17 cellular contexts compared by ENCODE assay signal in the genomic region with DNA sequence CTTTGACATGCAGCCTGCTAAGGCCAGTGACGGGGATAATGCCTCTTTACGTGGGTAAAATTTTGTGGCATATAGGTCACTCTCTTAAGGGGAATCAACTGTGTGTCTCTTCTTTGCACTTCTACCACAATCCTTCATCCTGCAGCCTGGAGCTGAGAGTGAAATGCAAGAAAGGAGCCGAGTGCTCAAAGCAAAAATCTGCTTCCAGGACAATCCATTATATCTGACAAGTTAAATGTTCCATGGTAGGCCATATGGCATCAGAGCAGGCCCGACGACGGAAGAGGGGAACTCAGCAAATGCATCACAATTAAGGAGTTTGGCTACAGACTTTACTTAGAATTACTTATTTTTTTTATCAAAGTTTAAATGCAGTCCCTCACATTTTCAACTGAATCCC.
DNase-seq lines count a peak whose midpoint lies in the region; ATAC-seq, FAIRE-seq and TF ChIP-seq lines count a peak whose summit lies in the region.
"Had no signal": no experiment of that assay in that cellular context is flagged by ENCODE, and none has a peak within 500 bp of the region (broad histone marks: within the 10 kb centered on the region; RNA-seq: fewer than 3 reads in every experiment).

No MANE protein-coding gene starts in this region.

- peak overlapping the region; percentile 98 for H3K27ac ChIP-seq in Karpas-422 (ENCODE audit: low read length)
- peak overlapping the region; percentile 100 for H3K27ac ChIP-seq in OCI-LY7 (ENCODE audit: low read depth, low read length, poor library complexity, severe bottlenecking)
- H3K27ac ChIP-seq in HepG2 (ENCODE audit: extremely low read length, insufficient read depth, low read length), result no peak overlapping the region
- H3K27ac ChIP-seq: PC-9 had no signal

- no peaks in the 10 kb centered on the region for H3K36me3 Mint-ChIP-seq in glutamatergic neuron (ENCODE audit: unreplicated experiment)
- H3K36me3 Mint-ChIP-seq in stimulated activated memory B cell treated with anti-CD40 and anti-IgM and Interleukin-4, amounts not matched to agents 10 μg/mL and 1 μg/mL and 100 μg/mL, for 72 hours, result no peaks in the 10 kb centered on the region
- H3K36me3 Mint-ChIP-seq: activated CD8-positive, alpha-beta memory T cell treated with anti-CD3 and anti-CD28 coated beads, Interleukin-2, amount 10 ng/mL, durations not matched to agents 7 days and 5 days; naive thymus-derived CD4-positive, alpha-beta T cell; type B pancreatic cell had no signal

- H4K20me1 ChIP-seq in Karpas-422 (ENCODE audit: insufficient read depth, low read depth, low read length) (no peaks in the 10 kb centered on the region), OCI-LY7 (ENCODE audit: insufficient read depth, low read length) (peaks cover 6% of the 10 kb centered on the region; the same call in 1 of the 2 replicates), HepG2 (ENCODE audit: insufficient read depth, low read length) (no peaks in the 10 kb centered on the region)

- intact Hi-C loops in OCI-LY7 (cut with micrococcal nuclease; ENCODE audit: unreplicated experiment), result loop anchor here (5.0 to 10.0 kb wide), 4 partner anchors 94 to 1158 kb away; no protein-coding TSS in a partner anchor
- intact Hi-C loops in HepG2 (cut with micrococcal nuclease; ENCODE audit: unreplicated experiment), result no loop called here

- DNase-seq in Karpas-422 (no peak), OCI-LY7 (ENCODE audit: low spot score) (no peak), glutamatergic neuron (no peak), GM10266 (ENCODE audit: extremely low spot score) (no peak), HepG2 (ENCODE audit: low spot score) (no peak)
- DNase-seq: activated CD4-positive, CD25-positive, alpha-beta regulatory T cell; activated CD8-positive, alpha-beta memory T cell treated with anti-CD3 and anti-CD28 coated beads, Interleukin-2, amount 10 ng/mL, durations not matched to agents 7 days and 5 days; activated naive CD4-positive, alpha-beta T cell treated with Interleukin-2 at 50 U/mL for 16 hours; naive thymus-derived CD4-positive, alpha-beta T cell; PC-9; stimulated activated CD4-positive, alpha-beta T cell treated with anti-CD3 and anti-CD28 coated beads, Interleukin-2, amount 100 ng/mL, for 24 hours; T-helper 1 cell had no signal

- TF ChIP-seq CTCF in OCI-LY7 (conservative IDR thresholded peaks at IDR 0.05; ENCODE audit: low read length) (no peak), glutamatergic neuron (IDR thresholded peaks at IDR 0.05; ENCODE audit: partially characterized antibody, unreplicated experiment) (no peak), GM10266 (IDR thresholded peaks at IDR 0.05; ENCODE audit: control insufficient read depth, insufficient read depth, low read depth, missing control alignments) (no peak), HepG2 (CRISPR knock-in tag; IDR thresholded peaks at IDR 0.05) (no peak)

- H3K9me3 Mint-ChIP-seq in glutamatergic neuron (ENCODE audit: unreplicated experiment), result peaks cover 2% of the 10 kb centered on the region
- no peaks in the 10 kb centered on the region for H3K9me3 Mint-ChIP-seq in stimulated activated memory B cell treated with anti-CD40 and anti-IgM and Interleukin-4, amounts not matched to agents 10 μg/mL and 1 μg/mL and 100 μg/mL, for 72 hours
- H3K9me3 Mint-ChIP-seq: type B pancreatic cell had no signal

- H3K27me3 ChIP-seq in Karpas-422 (ENCODE audit: low read length), result no peaks in the 10 kb centered on the region
- no peaks in the 10 kb centered on the region for H3K27me3 ChIP-seq in HepG2 (ENCODE audit: control insufficient read depth in 1 of 2, insufficient read depth in 2 of 2, low read length in 2 of 2)

- H3K4me3 ChIP-seq in Karpas-422 (ENCODE audit: low read length) (no peak overlapping the region), OCI-LY7 (ENCODE audit: low read depth, low read length, poor library complexity, severe bottlenecking) (peak overlapping the region; percentile 72), HepG2 (replicated peaks in 1 of 3; ENCODE audit: insufficient read depth in 1 of 3, low read depth in 2 of 3, low read length in 3 of 3) (no peak overlapping the region)
- H3K4me3 ChIP-seq: PC-9 had no signal

- no peak for FAIRE-seq in HepG2 (lab: Jason Lieb, UNC)
- FAIRE-seq: endometrium, keratinocyte had no signal

- in situ Hi-C loops in HepG2 (cut with HindIII; ENCODE audit: extremely low pct_ligation_motif_present, low pct_unique_long_range_greater_than_20kb), result loop anchor here (5.0 kb wide), 1 partner anchor 1161 kb away; no protein-coding TSS in a partner anchor

- TF ChIP-seq RAD21 in HepG2 (CRISPR knock-in tag; IDR thresholded peaks at IDR 0.05), result no peak

- CTCF ChIA-PET in OCI-LY7 (lab: Charles Lee; ENCODE audit: unreplicated experiment) (interaction anchor here (0.7 kb wide), 1 partner anchor 30 kb away, joined by 3 read pairs; no protein-coding TSS in a partner anchor), HepG2 (lab: Yijun Ruan, JAX; ENCODE audit: low intra/inter-chr PET ratio, low total read pairs) (interaction anchor here (3.4 kb wide), 1 partner anchor 1159 kb away, joined by 32 read pairs; no protein-coding TSS in a partner anchor)

- TF ChIP-seq POLR2A in HepG2 (IDR thresholded peaks at IDR 0.05; ENCODE audit: insufficient read depth in 1 of 2, low read depth in 2 of 2, low read length in 2 of 2), result no peak

- peaks cover 82% of the 10 kb centered on the region for H3K79me2 ChIP-seq in Karpas-422 (ENCODE audit: low read length)
- H3K79me2 ChIP-seq in OCI-LY7 (ENCODE audit: insufficient read depth, low read depth, low read length), result peaks cover 100% of the 10 kb centered on the region
- no peaks in the 10 kb centered on the region for H3K79me2 ChIP-seq in HepG2 (ENCODE audit: insufficient read depth, low read length)

- no peak for TF ChIP-seq EP300 in HepG2 (IDR thresholded peaks at IDR 0.05; ENCODE audit: low read depth in 2 of 2, low read length in 2 of 2)
- no peak for TF ChIP-seq EP300 in HepG2 (CRISPR knock-in tag; IDR thresholded peaks at IDR 0.05; ENCODE audit: borderline replicate concordance)

- H3K9me3 ChIP-seq in Karpas-422 (ENCODE audit: low read length) (no peaks in the 10 kb centered on the region), OCI-LY7 (ENCODE audit: low read length) (no peaks in the 10 kb centered on the region), HepG2 (ENCODE audit: low read length) (no peaks in the 10 kb centered on the region)

- H3K4me1 ChIP-seq in Karpas-422 (ENCODE audit: low read length) (peaks cover 96% of the 10 kb centered on the region), OCI-LY7 (ENCODE audit: insufficient read depth, low read length, poor library complexity, severe bottlenecking) (peaks cover 52% of the 10 kb centered on the region), HepG2 (ENCODE audit: insufficient read depth, low read length) (no peaks in the 10 kb centered on the region)

- H2AFZ ChIP-seq in Karpas-422 (ENCODE audit: low read length), result no peak overlapping the region
- H2AFZ ChIP-seq in OCI-LY7 (ENCODE audit: low read length), result no peak overlapping the region
- no peak overlapping the region for H2AFZ ChIP-seq in HepG2 (ENCODE audit: low read length)
- H2AFZ ChIP-seq: PC-9 had no signal

- no TSS peak for BruUV-seq in OCI-LY7 (replicated peaks; lab: Mats Ljungman, UMichigan)
- no TSS peak for BruUV-seq in HepG2 (replicated peaks; lab: Mats Ljungman, UMichigan)

- no peak for ATAC-seq in stimulated activated memory B cell treated with anti-CD40 and anti-IgM and Interleukin-4, amounts not matched to agents 10 μg/mL and 1 μg/mL and 100 μg/mL, for 72 hours
- ATAC-seq in GM21619 (IDR thresholded peaks at IDR 0.05; ENCODE audit: unreplicated experiment) (no peak), HepG2 (no peak)
- ATAC-seq: activated CD8-positive, alpha-beta memory T cell treated with anti-CD3 and anti-CD28 coated beads, Interleukin-2, amount 10 ng/mL, durations not matched to agents 7 days and 5 days; naive thymus-derived CD4-positive, alpha-beta T cell had no signal

- peak overlapping the region; percentile 40 for H3K9ac ChIP-seq in Karpas-422 (ENCODE audit: low read length)
- no peak overlapping the region for H3K9ac ChIP-seq in HepG2 (ENCODE audit: insufficient read depth, low read depth, low read length)

- H3K36me3 ChIP-seq in Karpas-422 (ENCODE audit: insufficient read depth, low read length) (no peaks in the 10 kb centered on the region), OCI-LY7 (ENCODE audit: insufficient read depth, low read length) (no peaks in the 10 kb centered on the region; the same call in 1 of the 2 replicates), HepG2 (replicated peaks in 1 of 2; ENCODE audit: control insufficient read depth in 1 of 2, insufficient read depth in 2 of 2, low read length in 2 of 2) (no peaks in the 10 kb centered on the region)

- POLR2A ChIA-PET in OCI-LY7 (lab: Charles Lee) (interaction anchor here (0.7 kb wide), 1 partner anchor 170 kb away, joined by 3 read pairs; no protein-coding TSS in a partner anchor), HepG2 (lab: Yijun Ruan, JAX) (no interaction called here)

- H3K4me2 ChIP-seq in Karpas-422 (ENCODE audit: low read depth, low read length, poor library complexity, severe bottlenecking), result peak overlapping the region; percentile 45
- peak overlapping the region; percentile 96 for H3K4me2 ChIP-seq in OCI-LY7 (ENCODE audit: low read length)
- H3K4me2 ChIP-seq in HepG2 (ENCODE audit: low read depth, low read length), result no peak overlapping the region
- H3K4me2 ChIP-seq: PC-9 had no signal

- peak overlapping the region; percentile 62 for H3K27ac Mint-ChIP-seq in glutamatergic neuron (ENCODE audit: unreplicated experiment)
- H3K27ac Mint-ChIP-seq in stimulated activated memory B cell treated with anti-CD40 and anti-IgM and Interleukin-4, amounts not matched to agents 10 μg/mL and 1 μg/mL and 100 μg/mL, for 72 hours, result peak overlapping the region; percentile 60
- H3K27ac Mint-ChIP-seq: activated CD8-positive, alpha-beta memory T cell treated with anti-CD3 and anti-CD28 coated beads, Interleukin-2, amount 10 ng/mL, durations not matched to agents 7 days and 5 days; naive thymus-derived CD4-positive, alpha-beta T cell; type B pancreatic cell had no signal

- no peak overlapping the region for H3K4me3 Mint-ChIP-seq in glutamatergic neuron (ENCODE audit: unreplicated experiment)
- H3K4me3 Mint-ChIP-seq in stimulated activated memory B cell treated with anti-CD40 and anti-IgM and Interleukin-4, amounts not matched to agents 10 μg/mL and 1 μg/mL and 100 μg/mL, for 72 hours, result no peak overlapping the region
- H3K4me3 Mint-ChIP-seq: activated CD8-positive, alpha-beta memory T cell treated with anti-CD3 and anti-CD28 coated beads, Interleukin-2, amount 10 ng/mL, durations not matched to agents 7 days and 5 days; naive thymus-derived CD4-positive, alpha-beta T cell; type B pancreatic cell had no signal

- 15% methylated on average over 6 of the region's 6 CpGs for WGBS in HepG2 (ENCODE audit: low lambda C conversion rate)

- H3K9me2 ChIP-seq in Karpas-422 (replicated peaks; ENCODE audit: insufficient read depth, low read length) (no peaks in the 10 kb centered on the region), OCI-LY7 (ENCODE audit: insufficient read depth, low read length) (no peaks in the 10 kb centered on the region)

- no peaks in the 10 kb centered on the region for H3K27me3 Mint-ChIP-seq in glutamatergic neuron (ENCODE audit: unreplicated experiment)
- H3K27me3 Mint-ChIP-seq in stimulated activated memory B cell treated with anti-CD40 and anti-IgM and Interleukin-4, amounts not matched to agents 10 μg/mL and 1 μg/mL and 100 μg/mL, for 72 hours, result no peaks in the 10 kb centered on the region
- H3K27me3 Mint-ChIP-seq: type B pancreatic cell had no signal

- H3K4me1 Mint-ChIP-seq in glutamatergic neuron (ENCODE audit: low read depth, unreplicated experiment), result peaks cover 54% of the 10 kb centered on the region
- H3K4me1 Mint-ChIP-seq in stimulated activated memory B cell treated with anti-CD40 and anti-IgM and Interleukin-4, amounts not matched to agents 10 μg/mL and 1 μg/mL and 100 μg/mL, for 72 hours, result peaks cover 37% of the 10 kb centered on the region
- H3K4me1 Mint-ChIP-seq: activated CD8-positive, alpha-beta memory T cell treated with anti-CD3 and anti-CD28 coated beads, Interleukin-2, amount 10 ng/mL, durations not matched to agents 7 days and 5 days had no signal
